ENCODE assay signal across 16 cellular contexts in genomic region chr4:81457921-81458520, GRCh38. TPM values are rescaled to one million over a fixed set of nuclear protein-coding genes. Genes with fewer than 3 reads are reported as not detected.
A peak's percentile ranks its signal among the peaks of the same experiment; 100 is the strongest.
DNase-seq lines count a peak whose midpoint lies in the region; ATAC-seq and TF ChIP-seq lines count a peak whose summit lies in the region.
"Had no signal": no experiment of that assay in that cellular context is flagged by ENCODE, and none has a peak within 500 bp of the region (broad histone marks: within the 10 kb centered on the region; RNA-seq: fewer than 3 reads in every experiment).

No MANE protein-coding gene starts in this region.

- TF ChIP-seq CTCF in omental fat pad (IDR thresholded peaks at IDR 0.05), result no peak

- peak overlapping the region; percentile 58 for H3K27ac ChIP-seq in caudate nucleus (ENCODE audit: low read depth, low read length)

- ATAC-seq in omental fat pad (ENCODE audit: low FRiP score) (no peak), left lobe of liver (no peak), GM21390 (IDR thresholded peaks at IDR 0.05; ENCODE audit: unreplicated experiment) (no peak)

- DNase-seq in caudate nucleus (lab: John Stamatoyannopoulos, UW), result no peak
- DNase-seq in globus pallidus (ENCODE audit: low spot score), result peak; percentile 51
- DNase-seq in pons (ENCODE audit: low spot score), result peak; percentile 90
- no peak for DNase-seq in omental fat pad (ENCODE audit: low spot score)
- DNase-seq in left lobe of liver (ENCODE audit: low spot score), result no peak
- DNase-seq in DMS79 (lab: John Stamatoyannopoulos, UW), result no peak
- DNase-seq: ACHN; BE2C; C1 segment of cervical spinal cord; Caco-2; CD4-positive, CD25-positive, alpha-beta regulatory T cell; CD8-positive, alpha-beta memory T cell; GDM1; GOT3; H9 had no signal

RNA-seq across cellular contexts. Expression of gene RASGEF1B, which starts 13.7 kb away (rescaled TPM):
- total RNA-seq in omental fat pad (10 to 100 TPM; 35.0 to 56.7 (median 50.2) TPM), left lobe of liver (23.6 TPM)

Comparison
In these comparisons a context has a peak if more than half of its experiments do, and no peak if none do; other contexts are left out.
1. DNase-seq: peak in globus pallidus (single experiment) and pons (single experiment); none in caudate nucleus (0 of 61), omental fat pad (single experiment), left lobe of liver (single experiment) and DMS79 (single experiment).